In genomic region chr2:165193178-165193777, GRCh38 we compare ENCODE assay signal across 9 cellular contexts.
DNase-seq lines count a peak whose midpoint lies in the region; ATAC-seq and FAIRE-seq lines count a peak whose summit lies in the region.
"Had no signal": no experiment of that assay in that cellular context is flagged by ENCODE, and none has a peak within 500 bp of the region (broad histone marks: within the 10 kb centered on the region; RNA-seq: fewer than 3 reads in every experiment).

No MANE protein-coding gene starts in this region.

- DNase-seq in GM18507 (ENCODE audit: extremely low spot score, insufficient read length, low read depth), result peak; percentile 0
- peak; percentile 83 for DNase-seq in NCI-H748 treated with DMSO at 0.1 percent for 48 hours (lab: John Stamatoyannopoulos, UW)
- DNase-seq in RPMI8226, result no peak
- no peak for DNase-seq in islet precursor cell
- no peak for DNase-seq in NOMO-1 treated with dmso at 0.1 percent for 144 hours (lab: John Stamatoyannopoulos, UW; ENCODE audit: unreplicated experiment)
- DNase-seq in stimulated activated CD4-positive, alpha-beta T cell treated with anti-CD3 and anti-CD28 coated beads, Interleukin-15, amount 100 ng/mL, for 24 hours, result no peak

- peak; percentile 97 for ATAC-seq in GM21529 (IDR thresholded peaks at IDR 0.05; ENCODE audit: unreplicated experiment)
- peak; percentile 95 for ATAC-seq in HG03342 (IDR thresholded peaks at IDR 0.05; ENCODE audit: unreplicated experiment)
- ATAC-seq: Right ventricle myocardium inferior had no signal

- FAIRE-seq in GM18507 (lab: Jason Lieb, UNC), result peak; percentile 93

Comparison
In these comparisons a context has a peak if more than half of its experiments do, and no peak if none do; other contexts are left out.
1. DNase-seq: peak in GM18507 (single experiment) and NCI-H748 treated with DMSO at 0.1 percent for 48 hours (single experiment); none in RPMI8226 (single experiment), islet precursor cell (single experiment), NOMO-1 treated with dmso at 0.1 percent for 144 hours (single experiment) and stimulated activated CD4-positive, alpha-beta T cell treated with anti-CD3 and anti-CD28 coated beads, Interleukin-15, amount 100 ng/mL, for 24 hours (single experiment).